In genomic region chr10:132577350-132578005, GRCh38 we compare ENCODE assay signal across 10 cellular contexts. TPM values are rescaled to one million over a fixed set of nuclear protein-coding genes. Genes with fewer than 3 reads are reported as not detected.
A peak's percentile ranks its signal among the peaks of the same experiment; 100 is the strongest.
DNase-seq lines count a peak whose midpoint lies in the region; ATAC-seq, FAIRE-seq and TF ChIP-seq lines count a peak whose summit lies in the region.
"Had no signal": no experiment of that assay in that cellular context is flagged by ENCODE, and none has a peak within 500 bp of the region (broad histone marks: within the 10 kb centered on the region; RNA-seq: fewer than 3 reads in every experiment).

No MANE protein-coding gene starts in this region.

- peak; percentile 15; the same call in 1 of the 2 replicates for TF ChIP-seq CTCF in IMR-90 (conservative IDR thresholded peaks at IDR 0.05; ENCODE audit: low read depth, low read length)
- TF ChIP-seq CTCF in K562 (IDR thresholded peaks at IDR 0.05 in 2 of 3, conservative IDR thresholded peaks at IDR 0.05 in 1 of 3; ENCODE audit: insufficient read depth in 2 of 3, low read depth in 1 of 3, low read length in 3 of 3) = peak; percentile 39 to 55 (median 52); a peak in 5 of 6 replicates
- peak in 1 of 3 experiments; percentile 15 for TF ChIP-seq CTCF in testis (IDR thresholded peaks at IDR 0.05)

- TF ChIP-seq EP300 in K562 (IDR thresholded peaks at IDR 0.05; ENCODE audit: low read length) = no peak

- no peaks in the 10 kb centered on the region; the same call in 2 of the 3 replicates for H3K79me2 ChIP-seq in K562 (ENCODE audit: control insufficient read depth, insufficient read depth, low read length)

- H3K14ac ChIP-seq in IMR-90 (replicated peaks; ENCODE audit: low read depth, low read length) = no peak overlapping the region

- peaks cover 20 to 53% of the 10 kb centered on the region in 2 experiments for H3K79me1 ChIP-seq in IMR-90 (ENCODE audit: low read depth in 1 of 2, low read length in 2 of 2)

- H2AFZ ChIP-seq in IMR-90 (replicated peaks; ENCODE audit: low read length, poor library complexity) (no peak overlapping the region), K562 (ENCODE audit: low read depth, low read length) (no peak overlapping the region)

- no peak overlapping the region for H3K9ac ChIP-seq in IMR-90 (ENCODE audit: low read depth, low read length)
- H3K9ac ChIP-seq in K562 (ENCODE audit: insufficient read depth in 1 of 2, low read depth in 2 of 2, low read length in 2 of 2) = no peak overlapping the region

- TF ChIP-seq POLR2A in IMR-90 (IDR thresholded peaks at IDR 0.05; ENCODE audit: low read depth, low read length) = no peak
- no peak for TF ChIP-seq POLR2A in K562 (conservative IDR thresholded peaks at IDR 0.05)
- TF ChIP-seq POLR2A in testis (IDR thresholded peaks at IDR 0.05) = no peak

- WGBS in IMR-90 (ENCODE audit: extremely low coverage in 2 of 2, insufficient read length in 1 of 2), 2 experiments = 84% methylated on average over 5 of the region's 16 CpGs; no CpG with 5 or more reads in 1 of the 2 experiments
- 31% methylated on average over 14 of the region's 16 CpGs for WGBS in K562 (ENCODE audit: insufficient coverage, low coverage, missing lambda C conversion rate)
- WGBS in testis, 2 donors = 62 to 85% methylated on average over 16 of the region's 16 CpGs

- CTCF ChIA-PET in IMR-90 (lab: Yijun Ruan, JAX) = no interaction called here
- CTCF ChIA-PET in K562 (lab: Yijun Ruan, JAX; ENCODE audit: low intra/inter-chr PET ratio) = interaction anchor here (1.2 kb wide), 1 partner anchor 117 kb away, joined by 3 read pairs; no protein-coding TSS in a partner anchor

- BruUV-seq in IMR-90 (replicated peaks; lab: Mats Ljungman, UMichigan) (no TSS peak), K562 (replicated peaks; lab: Mats Ljungman, UMichigan) (no TSS peak)

- no peak overlapping the region for H3K18ac ChIP-seq in IMR-90 (ENCODE audit: low read depth, low read length)

- H2BK120ac ChIP-seq in IMR-90 (ENCODE audit: low read depth, low read length) = no peak overlapping the region

- POLR2A ChIA-PET in IMR-90 (lab: Charles Lee; ENCODE audit: unreplicated experiment) = no interaction called here
- POLR2A ChIA-PET in K562 (lab: Yijun Ruan, JAX) = no interaction called here

- ATAC-seq in IMR-90 (ENCODE audit: low read depth) (no peak), K562 (peak; percentile 81), GM19452 (IDR thresholded peaks at IDR 0.05; ENCODE audit: unreplicated experiment) (no peak), HG03571 (IDR thresholded peaks at IDR 0.05; ENCODE audit: unreplicated experiment) (no peak)

- no peak overlapping the region for H2BK15ac ChIP-seq in IMR-90 (ENCODE audit: low read depth, low read length)

- H2AK5ac ChIP-seq in IMR-90 (ENCODE audit: low read depth, low read length) = no peak overlapping the region

- no peak overlapping the region for H4K8ac ChIP-seq in IMR-90 (ENCODE audit: low read depth in 2 of 2, low read length in 2 of 2)

- intact Hi-C loops in IMR-90 (cut with micrococcal nuclease) (loop anchor here (1.0 to 5.0 kb wide), 2 partner anchors 40 to 119 kb away; partner anchors contain the start of gene INPP5A), K562 (cut with micrococcal nuclease) (loop anchor here (2.0 to 5.0 kb wide), 2 partner anchors 60 to 117 kb away; no protein-coding TSS in a partner anchor), testis (cut with DNase I; ENCODE audit: low total_unique reads) (no loop called here)

- DNase-seq in IMR-90 (no peak), K562 (ENCODE audit: extremely low read depth in 1 of 4, low spot score in 3 of 4) (peak in 1 of 4 experiments; percentile 29), kidney tubule cell (ENCODE audit: low spot score) (peak; percentile 39), testis (peak; percentile 74), DMS153 treated with DMSO at 0.1 percent for 48 hours (lab: John Stamatoyannopoulos, UW; ENCODE audit: unreplicated experiment) (no peak)
- no peak for DNase-seq in stimulated activated CD4-positive, alpha-beta T cell treated with anti-CD3 and anti-CD28 coated beads, Interleukin-2, amount 100 ng/mL, for 24 hours
- DNase-seq: NCI-H187 treated with DMSO at 0.1 percent for 48 hours had no signal

- H3K4me1 ChIP-seq in IMR-90 (ENCODE audit: control insufficient read depth, insufficient read depth, low read length) (peaks cover 14% of the 10 kb centered on the region), K562 (replicated peaks in 1 of 2; ENCODE audit: control insufficient read depth in 2 of 2, insufficient read depth in 2 of 2, low read length in 2 of 2) (peaks cover 4 to 36% of the 10 kb centered on the region in 2 experiments; a peak in 4 of 5 replicates), testis (peaks cover 29% of the 10 kb centered on the region)

- H3K9me3 ChIP-seq in IMR-90 (ENCODE audit: control insufficient read depth, insufficient read depth, low read length) (no peaks in the 10 kb centered on the region), K562 (replicated peaks; ENCODE audit: control insufficient read depth, insufficient read depth, low read depth, low read length) (no peaks in the 10 kb centered on the region), testis (no peaks in the 10 kb centered on the region)

- dilution Hi-C loops in IMR-90 (cut with HindIII; ENCODE audit: low sequenced_read_pairs, unreplicated experiment) = no loop called here

- H3K4ac ChIP-seq in IMR-90 (ENCODE audit: low read depth, low read length) = no peak overlapping the region

- H3K23ac ChIP-seq in IMR-90 (ENCODE audit: low read depth, low read length) = no peak overlapping the region

- H3K27ac ChIP-seq in IMR-90 (ENCODE audit: insufficient read depth, low read length) (no peak overlapping the region), K562 (ENCODE audit: extremely low read depth, low read depth, low read length) (no peak overlapping the region), testis (no peak overlapping the region)

- H2BK20ac ChIP-seq in IMR-90 (ENCODE audit: low read depth, low read length) = no peak overlapping the region

- H2BK5ac ChIP-seq in IMR-90 (ENCODE audit: low read depth, low read length, poor library complexity, severe bottlenecking) = no peak overlapping the region

- no peak overlapping the region for H4K91ac ChIP-seq in IMR-90 (ENCODE audit: insufficient read depth, low read depth, low read length)

- peak; percentile 43 for TF ChIP-seq RAD21 in IMR-90 (IDR thresholded peaks at IDR 0.05; ENCODE audit: low read length)
- peak; percentile 49 to 71 for TF ChIP-seq RAD21 in K562 (CRISPR knock-in tag; conservative IDR thresholded peaks at IDR 0.05 in 1 of 2, IDR thresholded peaks at IDR 0.05 in 1 of 2)

- in situ Hi-C loops in IMR-90 (cut with MboI; ENCODE audit: low sequenced_read_pairs) = no loop called here
- in situ Hi-C loops in K562 (cut with MboI) = loop anchor here (5.0 kb wide), 1 partner anchor 105 kb away; no protein-coding TSS in a partner anchor

- H4K5ac ChIP-seq in IMR-90 (ENCODE audit: low read depth, low read length) = no peak overlapping the region

- H2AK9ac ChIP-seq in IMR-90 (replicated peaks; ENCODE audit: low read depth, low read length, poor library complexity) = no peak overlapping the region

- no peak overlapping the region for H3K56ac ChIP-seq in IMR-90 (ENCODE audit: extremely low read depth, insufficient read depth, low read length)

- H4K20me1 ChIP-seq in IMR-90 (ENCODE audit: insufficient read depth, low read length) (peaks cover 85% of the 10 kb centered on the region), K562 (replicated peaks; ENCODE audit: control insufficient read depth, insufficient read depth, low read length) (peaks cover 5% of the 10 kb centered on the region; the same call in 1 of the 2 replicates)

- H3K4me3 ChIP-seq in IMR-90 (ENCODE audit: insufficient read depth, low read depth, low read length) (no peak overlapping the region), K562 (no peak overlapping the region), testis (no peak overlapping the region)

- H3K4me2 ChIP-seq in IMR-90 (ENCODE audit: low read depth, low read length) (no peak overlapping the region), K562 (ENCODE audit: insufficient read depth, low read length) (no peak overlapping the region)

- FAIRE-seq in K562 (lab: Jason Lieb, UNC) = peak; percentile 11
- FAIRE-seq: bronchial epithelial cell had no signal

- H3K9me1 ChIP-seq in IMR-90 (ENCODE audit: insufficient read depth, low read length) = peaks cover 12% of the 10 kb centered on the region; the same call in 1 of the 2 replicates
- H3K9me1 ChIP-seq in K562 (ENCODE audit: control insufficient read depth, insufficient read depth, low read length) = no peaks in the 10 kb centered on the region

- peaks cover 2% of the 10 kb centered on the region; the same call in 1 of the 2 replicates for H3K27me3 ChIP-seq in IMR-90 (ENCODE audit: control insufficient read depth, insufficient read depth, low read length)
- no peaks in the 10 kb centered on the region for H3K27me3 ChIP-seq in K562 (ENCODE audit: control insufficient read depth in 2 of 2, insufficient read depth in 2 of 2, low read length in 2 of 2)
- H3K27me3 ChIP-seq in testis = no peaks in the 10 kb centered on the region

- no peaks in the 10 kb centered on the region for H3K36me3 ChIP-seq in IMR-90 (ENCODE audit: control insufficient read depth, insufficient read depth, low read length)
- no peaks in the 10 kb centered on the region for H3K36me3 ChIP-seq in K562 (ENCODE audit: control insufficient read depth, insufficient read depth, low read length)
- H3K36me3 ChIP-seq in testis (ENCODE audit: low read depth, missing control alignments) = no peaks in the 10 kb centered on the region

RNA-seq across cellular contexts. Expression of gene INPP5A, which starts 39.9 kb away (rescaled TPM):
- 31.7 and 36.7 TPM in 2 replicates for total RNA-seq in IMR-90 (2012; rRNA removed)
- 20.6 and 21.4 TPM in 2 replicates for polyA plus RNA-seq in IMR-90 (2012; rRNA removed)
- 15.9 and 20.4 TPM in 2 replicates for polyA plus RNA-seq in IMR-90 (2012; cell fraction: cytosol; rRNA removed)
- 12.2 and 16.8 TPM in 2 replicates for polyA plus RNA-seq in IMR-90 (2012; cell fraction: nucleus; rRNA removed; ENCODE audit: low replicate concordance)
- 19.4 and 30.3 TPM in 2 replicates for total RNA-seq in K562 (2011; cell fraction: chromatin; rRNA removed; ENCODE audit: low replicate concordance)
- total RNA-seq in K562 (2011; cell fraction: nucleolus; rRNA removed) = 11.8 and 18.4 TPM in 2 replicates
- 9.5 and 13.8 TPM in 2 replicates for total RNA-seq in K562 (2011; cell fraction: nucleoplasm; rRNA removed)
- 8.8 TPM in 2 replicates for total RNA-seq in K562 (2014; rRNA removed)
- 8.6 and 9.4 TPM in 2 replicates for total RNA-seq in K562 (2014; rRNA removed; fragmentation: Illumina TruSeq; extraction: Trizol)
- 9.0 TPM in 2 replicates for total RNA-seq in K562 (2015; rRNA removed; fragmentation: Illumina TruSeq; extraction: Trizol)
- 10.1 and 11.6 TPM in 2 replicates for total RNA-seq in K562 (2021)
- 7.2 and 8.4 TPM in 2 replicates for polyA plus RNA-seq in K562 (2011; rRNA removed)
- 6.2 and 7.7 TPM in 2 replicates for polyA plus RNA-seq in K562 (2011; cell fraction: cytosol; rRNA removed)
- polyA plus RNA-seq in K562 (2011; cell fraction: nucleus; rRNA removed) = 8.2 and 10.5 TPM in 2 replicates
- 8.3 and 11.6 TPM in 2 replicates for polyA plus RNA-seq in K562 (2012)
- polyA plus RNA-seq in K562 (2014; fragmentation: Illumina TruSeq; extraction: Trizol) = 6.5 and 7.7 TPM in 2 replicates
- 1 to 10 TPM in 1 of 2 experiments, under 1 TPM in 1; 0.66 to 1.1 TPM for polyA plus RNA-seq in K562 (2014; fragmentation: Nextera tagmentation; extraction: Ambion mirVana)
- polyA plus RNA-seq in K562 (2014; rRNA removed) = 6.9 and 7.5 TPM in 2 replicates
- polyA minus RNA-seq in K562 (2011; rRNA and poly(A)+ RNA removed) = 11.0 and 11.2 TPM in 2 replicates
- 7.9 and 8.2 TPM in 2 replicates for polyA minus RNA-seq in K562 (2011; cell fraction: cytosol; rRNA and poly(A)+ RNA removed)
- polyA minus RNA-seq in K562 (2011; cell fraction: nucleus; rRNA and poly(A)+ RNA removed) = 11.3 and 16.6 TPM in 2 replicates
- 100 to 1,000 TPM in 1 of 2 donors, 10 to 100 TPM in 1; 73.0 to 103 TPM for total RNA-seq in testis
- 54.1 TPM for polyA plus RNA-seq in testis (ENCODE audit: insufficient read depth, low read depth, low replicate concordance)

Comparison
In these comparisons a context has a peak if more than half of its experiments do, and no peak if none do; other contexts are left out.
1. DNase-seq: peak in kidney tubule cell (single experiment) and testis (single experiment); none in IMR-90 (single experiment), stimulated activated CD4-positive, alpha-beta T cell treated with anti-CD3 and anti-CD28 coated beads, Interleukin-2, amount 100 ng/mL, for 24 hours (0 of 2) and DMS153 treated with DMSO at 0.1 percent for 48 hours (single experiment).